ENCODE assay signal across 9 cellular contexts in genomic region chr2:161418715-161419337, GRCh38. TPM values are rescaled to one million over a fixed set of nuclear protein-coding genes. Genes with fewer than 3 reads are reported as not detected.
DNase-seq lines count a peak whose midpoint lies in the region; ATAC-seq, FAIRE-seq and TF ChIP-seq lines count a peak whose summit lies in the region.
"Had no signal": no experiment of that assay in that cellular context is flagged by ENCODE, and none has a peak within 500 bp of the region (broad histone marks: within the 10 kb centered on the region; RNA-seq: fewer than 3 reads in every experiment).

No MANE protein-coding gene starts in this region.

- in situ Hi-C loops in ACHN (cut with HindIII; ENCODE audit: low pct_ligation_motif_present, low pct_unique_long_range_greater_than_20kb, low sequenced_read_pairs) = no loop called here

- H3K36me3 Mint-ChIP-seq in activated CD4-positive, alpha-beta memory T cell treated with anti-CD3 and anti-CD28 coated beads, Interleukin-2, amount 10 ng/mL, durations not matched to agents 7 days and 5 days (ENCODE audit: low read depth) = peaks cover 3% of the 10 kb centered on the region
- no peaks in the 10 kb centered on the region for H3K36me3 Mint-ChIP-seq in T-cell

- H3K4me3 Mint-ChIP-seq in activated CD4-positive, alpha-beta memory T cell treated with anti-CD3 and anti-CD28 coated beads, Interleukin-2, amount 10 ng/mL, durations not matched to agents 7 days and 5 days = peak overlapping the region; percentile 48
- H3K4me3 Mint-ChIP-seq in T-cell = peak overlapping the region in 1 of 3 donors; percentile 35

- peak; percentile 63 for DNase-seq in AG20443 (ENCODE audit: low spot score)
- DNase-seq in GM12892 (ENCODE audit: insufficient read length) = no peak
- DNase-seq in activated CD4-positive, alpha-beta memory T cell treated with anti-CD3 and anti-CD28 coated beads, Interleukin-2, amount 10 ng/mL, durations not matched to agents 7 days and 5 days = peak; percentile 20
- peak; percentile 74 for DNase-seq in islet precursor cell
- DNase-seq in T-cell = no peak
- DNase-seq in ACHN = no peak
- no peak for DNase-seq in globus pallidus (ENCODE audit: low spot score)
- DNase-seq: MV-4-11 had no signal

- H3K4me1 Mint-ChIP-seq in activated CD4-positive, alpha-beta memory T cell treated with anti-CD3 and anti-CD28 coated beads, Interleukin-2, amount 10 ng/mL, durations not matched to agents 7 days and 5 days = peaks cover 52% of the 10 kb centered on the region
- peaks cover 51 to 55% (median 54%) of the 10 kb centered on the region in 3 donors for H3K4me1 Mint-ChIP-seq in T-cell

- peaks cover 84% of the 10 kb centered on the region for H3K27me3 Mint-ChIP-seq in activated CD4-positive, alpha-beta memory T cell treated with anti-CD3 and anti-CD28 coated beads, Interleukin-2, amount 10 ng/mL, durations not matched to agents 7 days and 5 days
- H3K27me3 Mint-ChIP-seq in T-cell = peaks cover 83% of the 10 kb centered on the region in 2 donors

- POLR2A ChIA-PET in activated CD4-positive, alpha-beta memory T cell treated with anti-CD3 and anti-CD28 coated beads, Interleukin-2, amount 10 ng/mL, durations not matched to agents 7 days and 5 days (lab: Charles Lee) = interaction anchor here (1.0 kb wide), 1 partner anchor 10 kb away, joined by 4 read pairs; no protein-coding TSS in a partner anchor
- POLR2A ChIA-PET in T-cell (lab: Charles Lee) = no interaction called here

- TF ChIP-seq POLR2A in GM12892 (IDR thresholded peaks at IDR 0.05; ENCODE audit: low read depth, low read length) = no peak

- CTCF ChIA-PET in activated CD4-positive, alpha-beta memory T cell treated with anti-CD3 and anti-CD28 coated beads, Interleukin-2, amount 10 ng/mL, durations not matched to agents 7 days and 5 days (lab: Charles Lee) = no interaction called here
- CTCF ChIA-PET in T-cell (lab: Charles Lee) = interaction anchor here in 1 of 2 donors (0.7 kb wide), 2 partner anchors 1095 to 1947 kb away, joined by 3 to 5 read pairs; no protein-coding TSS in a partner anchor

- H3K9me3 Mint-ChIP-seq in activated CD4-positive, alpha-beta memory T cell treated with anti-CD3 and anti-CD28 coated beads, Interleukin-2, amount 10 ng/mL, durations not matched to agents 7 days and 5 days = no peaks in the 10 kb centered on the region
- H3K9me3 Mint-ChIP-seq in T-cell = no peaks in the 10 kb centered on the region

- ATAC-seq in T-cell (replicated peaks in 1 of 4) (no peak), GM18517 (IDR thresholded peaks at IDR 0.05; ENCODE audit: unreplicated experiment) (no peak)

- H3K27ac Mint-ChIP-seq in activated CD4-positive, alpha-beta memory T cell treated with anti-CD3 and anti-CD28 coated beads, Interleukin-2, amount 10 ng/mL, durations not matched to agents 7 days and 5 days = no peak overlapping the region
- peak overlapping the region in 1 of 2 donors; percentile 58 for H3K27ac Mint-ChIP-seq in T-cell

- FAIRE-seq in GM12892 (lab: Jason Lieb, UNC) = peak; percentile 51

RNA-seq across cellular contexts. Expression of gene TBR1, which starts 2.7 kb away (rescaled TPM):
- polyA plus RNA-seq in GM12892 (2012; ENCODE audit: missing spikeins) = not detected
- not detected for total RNA-seq in activated CD4-positive, alpha-beta memory T cell treated with anti-CD3 and anti-CD28 coated beads, Interleukin-2, amount 10 ng/mL, durations not matched to agents 7 days and 5 days
- total RNA-seq in T-cell = not detected

Comparison
In these comparisons a context has a peak if more than half of its experiments do, and no peak if none do; other contexts are left out.
1. DNase-seq: peak in AG20443 (single experiment), activated CD4-positive, alpha-beta memory T cell treated with anti-CD3 and anti-CD28 coated beads, Interleukin-2, amount 10 ng/mL, durations not matched to agents 7 days and 5 days (single experiment) and islet precursor cell (single experiment); none in GM12892 (single experiment), T-cell (0 of 34), ACHN (single experiment) and globus pallidus (single experiment).